12 cellular contexts compared by ENCODE assay signal in genomic region chr1:38783659-38784229, GRCh38.
DNase-seq lines count a peak whose midpoint lies in the region; ATAC-seq and TF ChIP-seq lines count a peak whose summit lies in the region.
"Had no signal": no experiment of that assay in that cellular context is flagged by ENCODE, and none has a peak within 500 bp of the region (broad histone marks: within the 10 kb centered on the region; RNA-seq: fewer than 3 reads in every experiment).

No MANE protein-coding gene starts in this region.

- H3K27ac ChIP-seq in dorsolateral prefrontal cortex (no peak overlapping the region), lower lobe of right lung (no peak overlapping the region)
- H3K27ac ChIP-seq: body of pancreas, thyroid gland had no signal

- CTCF ChIA-PET in activated CD4-positive, alpha-beta T cell treated with anti-CD3 and anti-CD28 coated beads for 36 hours (lab: Charles Lee) = interaction anchor here (0.6 kb wide), 1 partner anchor 37 kb away, joined by 3 read pairs; no protein-coding TSS in a partner anchor

- no peak overlapping the region for H3K4me3 Mint-ChIP-seq in activated CD4-positive, alpha-beta T cell treated with anti-CD3 and anti-CD28 coated beads for 36 hours
- peak overlapping the region; percentile 41 to 52 for H3K4me3 Mint-ChIP-seq in stimulated activated naive B cell treated with anti-CD40 and anti-IgM and Interleukin-4, amounts not matched to agents 10 μg/mL and 1 μg/mL and 100 μg/mL, for 72 hours
- H3K4me3 Mint-ChIP-seq: activated T-helper 1 cell treated with anti-CD3 and anti-CD28 coated beads, Interleukin-12 subunit alpha, Interleukin-12 subunit beta, Interleukin-2, Interleukin-4 antibody, amounts not matched to agents 30 ng/mL and 10 ng/mL and 1 ng/mL, durations not matched to agents 14 hours and 24 hours and 36 hours had no signal

- peaks cover 64% of the 10 kb centered on the region for H3K27me3 Mint-ChIP-seq in activated CD4-positive, alpha-beta T cell treated with anti-CD3 and anti-CD28 coated beads for 36 hours
- peaks cover 57 to 70% of the 10 kb centered on the region in 2 donors for H3K27me3 Mint-ChIP-seq in stimulated activated naive B cell treated with anti-CD40 and anti-IgM and Interleukin-4, amounts not matched to agents 10 μg/mL and 1 μg/mL and 100 μg/mL, for 72 hours

- no peaks in the 10 kb centered on the region for H3K4me1 ChIP-seq in lower lobe of right lung
- H3K4me1 ChIP-seq: thyroid gland had no signal

- H3K4me1 Mint-ChIP-seq in activated CD4-positive, alpha-beta T cell treated with anti-CD3 and anti-CD28 coated beads for 36 hours = no peaks in the 10 kb centered on the region
- H3K4me1 Mint-ChIP-seq in stimulated activated naive B cell treated with anti-CD40 and anti-IgM and Interleukin-4, amounts not matched to agents 10 μg/mL and 1 μg/mL and 100 μg/mL, for 72 hours = peaks cover 0 to 6% of the 10 kb centered on the region in 2 donors

- H3K36me3 ChIP-seq in lower lobe of right lung = no peaks in the 10 kb centered on the region
- H3K36me3 ChIP-seq: thyroid gland had no signal

- H3K9me3 ChIP-seq in lower lobe of right lung = no peaks in the 10 kb centered on the region
- H3K9me3 ChIP-seq: body of pancreas, thyroid gland had no signal

- H3K4me3 ChIP-seq in dorsolateral prefrontal cortex (peak overlapping the region in 42 of 59 donors; percentile 1 to 54 (median 31)), lower lobe of right lung (no peak overlapping the region)
- H3K4me3 ChIP-seq: body of pancreas, thyroid gland had no signal

- no peaks in the 10 kb centered on the region for H3K9me3 Mint-ChIP-seq in activated CD4-positive, alpha-beta T cell treated with anti-CD3 and anti-CD28 coated beads for 36 hours (ENCODE audit: low read depth)
- H3K9me3 Mint-ChIP-seq in stimulated activated naive B cell treated with anti-CD40 and anti-IgM and Interleukin-4, amounts not matched to agents 10 μg/mL and 1 μg/mL and 100 μg/mL, for 72 hours = peaks cover 0 to under 1% of the 10 kb centered on the region in 2 donors
- H3K9me3 Mint-ChIP-seq: activated T-helper 1 cell treated with anti-CD3 and anti-CD28 coated beads, Interleukin-12 subunit alpha, Interleukin-12 subunit beta, Interleukin-2, Interleukin-4 antibody, amounts not matched to agents 30 ng/mL and 10 ng/mL and 1 ng/mL, durations not matched to agents 14 hours and 24 hours and 36 hours had no signal

- H3K27ac Mint-ChIP-seq in activated CD4-positive, alpha-beta T cell treated with anti-CD3 and anti-CD28 coated beads for 36 hours = no peak overlapping the region
- H3K27ac Mint-ChIP-seq in stimulated activated naive B cell treated with anti-CD40 and anti-IgM and Interleukin-4, amounts not matched to agents 10 μg/mL and 1 μg/mL and 100 μg/mL, for 72 hours = no peak overlapping the region
- H3K27ac Mint-ChIP-seq: activated T-helper 1 cell treated with anti-CD3 and anti-CD28 coated beads, Interleukin-12 subunit alpha, Interleukin-12 subunit beta, Interleukin-2, Interleukin-4 antibody, amounts not matched to agents 30 ng/mL and 10 ng/mL and 1 ng/mL, durations not matched to agents 14 hours and 24 hours and 36 hours had no signal

- intact Hi-C loops in activated CD4-positive, alpha-beta T cell treated with anti-CD3 and anti-CD28 coated beads for 36 hours (cut with DNase I, micrococcal nuclease) = no loop called here
- intact Hi-C loops in dorsolateral prefrontal cortex (cut with DNase I) = no loop called here
- intact Hi-C loops in lower lobe of right lung (cut with DNase I) = no loop called here

- TF ChIP-seq CTCF in dorsolateral prefrontal cortex (IDR thresholded peaks at IDR 0.05 in 54 of 56, conservative IDR thresholded peaks at IDR 0.05 in 2 of 56; ENCODE audit: low read depth in 1 of 56, partially characterized antibody in 56 of 56) (no peak), lower lobe of right lung (IDR thresholded peaks at IDR 0.05) (no peak)

- no peaks in the 10 kb centered on the region for H3K36me3 Mint-ChIP-seq in activated CD4-positive, alpha-beta T cell treated with anti-CD3 and anti-CD28 coated beads for 36 hours (ENCODE audit: low read depth)
- H3K36me3 Mint-ChIP-seq in stimulated activated naive B cell treated with anti-CD40 and anti-IgM and Interleukin-4, amounts not matched to agents 10 μg/mL and 1 μg/mL and 100 μg/mL, for 72 hours = no peaks in the 10 kb centered on the region

- POLR2A ChIA-PET in activated CD4-positive, alpha-beta T cell treated with anti-CD3 and anti-CD28 coated beads for 36 hours (lab: Charles Lee) = no interaction called here

- no peak for ATAC-seq in activated CD4-positive, alpha-beta T cell treated with anti-CD3 and anti-CD28 coated beads for 36 hours
- ATAC-seq in stimulated activated naive B cell treated with anti-CD40 and anti-IgM and Interleukin-4, amounts not matched to agents 10 μg/mL and 1 μg/mL and 100 μg/mL, for 72 hours (replicated peaks) = peak; percentile 85 to 94
- ATAC-seq in lower lobe of right lung = no peak
- ATAC-seq: body of pancreas had no signal

- DNase-seq in activated CD4-positive, alpha-beta T cell treated with anti-CD3 and anti-CD28 coated beads for 36 hours = peak; percentile 16
- no peak for DNase-seq in activated CD4-positive, alpha-beta T cell treated with anti-CD3 and anti-CD28 coated beads for 48 hours
- peak; percentile 44 for DNase-seq in NCI-H1105 (lab: John Stamatoyannopoulos, UW)
- no peak for DNase-seq in dorsolateral prefrontal cortex
- DNase-seq in stimulated activated naive B cell treated with anti-CD40 and anti-IgM and Interleukin-4, amounts not matched to agents 10 μg/mL and 1 μg/mL and 100 μg/mL, for 72 hours = peak; percentile 53
- DNase-seq in T-helper 9 cell = no peak
- DNase-seq in OCI-M1 (lab: John Stamatoyannopoulos, UW) = no peak
- no peak for DNase-seq in lower lobe of right lung
- DNase-seq: activated CD4-positive, CD25-positive, alpha-beta regulatory T cell treated with anti-CD3 and anti-CD28 coated beads, Interleukin-2, amount 50 U/mL, for 72 hours; body of pancreas; thyroid gland had no signal

- H3K27me3 ChIP-seq in dorsolateral prefrontal cortex (peaks cover 0 to 70% (median 36%) of the 10 kb centered on the region in 45 donors), lower lobe of right lung (ENCODE audit: low read depth) (peaks cover 72% of the 10 kb centered on the region)
- H3K27me3 ChIP-seq: thyroid gland had no signal

Comparison
In these comparisons a context has a peak if more than half of its experiments do, and no peak if none do; other contexts are left out.
1. DNase-seq: peak in activated CD4-positive, alpha-beta T cell treated with anti-CD3 and anti-CD28 coated beads for 36 hours (single experiment), NCI-H1105 (single experiment) and stimulated activated naive B cell treated with anti-CD40 and anti-IgM and Interleukin-4, amounts not matched to agents 10 μg/mL and 1 μg/mL and 100 μg/mL, for 72 hours (single experiment); none in activated CD4-positive, alpha-beta T cell treated with anti-CD3 and anti-CD28 coated beads for 48 hours (single experiment), dorsolateral prefrontal cortex (0 of 10), T-helper 9 cell (single experiment), OCI-M1 (single experiment) and lower lobe of right lung (single experiment).
2. ATAC-seq: peak in stimulated activated naive B cell treated with anti-CD40 and anti-IgM and Interleukin-4, amounts not matched to agents 10 μg/mL and 1 μg/mL and 100 μg/mL, for 72 hours (2 of 2); none in activated CD4-positive, alpha-beta T cell treated with anti-CD3 and anti-CD28 coated beads for 36 hours (single experiment) and lower lobe of right lung (0 of 2).